ENCODE assay signal across 8 cellular contexts in the genomic region with DNA sequence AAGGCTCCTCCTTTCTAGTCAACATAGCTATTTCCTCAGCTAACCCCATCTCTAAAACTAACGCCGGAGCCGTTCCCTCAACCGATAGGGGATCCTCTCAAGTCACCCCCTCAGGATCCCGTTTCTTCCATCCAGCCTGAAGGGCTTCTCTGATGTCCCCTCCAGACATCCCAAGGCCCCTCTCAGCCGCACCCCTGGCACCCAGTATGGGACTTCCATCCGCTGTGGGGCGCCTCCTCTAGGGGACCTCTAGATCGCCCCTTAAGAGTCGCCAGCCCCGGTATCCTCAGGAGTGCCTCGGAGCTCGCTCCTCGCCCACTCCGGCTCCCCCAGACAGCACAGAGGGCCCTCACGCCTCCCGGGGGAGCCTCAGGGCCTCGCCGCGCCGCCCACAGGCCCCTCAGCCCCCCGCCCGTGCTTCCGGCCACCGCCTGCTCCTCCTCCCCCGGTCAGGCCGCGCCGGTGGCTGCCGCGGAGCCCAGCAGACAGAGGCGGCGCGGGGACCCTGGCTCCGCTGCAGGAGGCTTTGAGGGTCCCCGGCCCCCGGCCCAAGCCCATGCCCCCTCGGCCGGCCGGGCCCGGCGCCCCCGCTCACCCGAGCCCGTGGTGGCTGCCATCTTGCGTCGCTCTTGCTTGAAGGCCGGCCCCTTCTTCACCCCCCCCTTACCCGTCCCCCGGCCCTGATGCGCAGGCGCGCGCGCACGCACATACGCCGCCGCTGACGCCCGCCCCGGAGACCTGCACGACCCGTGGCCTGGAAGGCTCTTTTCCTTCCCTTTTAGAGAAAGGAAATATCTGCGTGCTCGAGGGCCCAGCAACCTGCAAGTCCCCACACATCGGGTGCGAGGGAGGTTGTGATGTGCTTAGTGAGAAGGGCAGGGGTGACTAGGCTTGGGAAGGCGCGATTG. TPM values are rescaled to one million over a fixed set of nuclear protein-coding genes. Genes with fewer than 3 reads are reported as not detected.
A peak's percentile ranks its signal among the peaks of the same experiment; 100 is the strongest.
DNase-seq lines count a peak whose midpoint lies in the region; ATAC-seq and TF ChIP-seq lines count a peak whose summit lies in the region.

A gene (minus strand): TSS at position 639 of the 908 bp plus-strand sequence. CDS start 22 bp downstream, at position 617.

- H3K27me3 Mint-ChIP-seq in T-helper 1 cell treated with Interleukin-12 subunit alpha and Interleukin-12 subunit beta and Interleukin-4 antibody, amounts not matched to agents 30 μg/mL and 1 μg/mL, for 36 hours (ENCODE audit: low read depth) = no peaks in the 10 kb centered on the region
- H3K27me3 Mint-ChIP-seq in progenitor cell of endocrine pancreas = no peaks in the 10 kb centered on the region

- intact Hi-C loops in heart right ventricle (cut with DNase I) = loop anchor here in 1 of 10 donors (10.0 kb wide), 1 partner anchor 352 kb away; no protein-coding TSS in a partner anchor

- H3K4me3 Mint-ChIP-seq in T-helper 1 cell treated with Interleukin-12 subunit alpha and Interleukin-12 subunit beta and Interleukin-4 antibody, amounts not matched to agents 30 μg/mL and 1 μg/mL, for 36 hours = peak within 1 kb of the TSS; percentile 99
- peak within 1 kb of the TSS; percentile 93 for H3K4me3 Mint-ChIP-seq in progenitor cell of endocrine pancreas (ENCODE audit: low read depth)

- peak; percentile 11 to 87 (median 72) for TF ChIP-seq POLR2A in upper lobe of left lung (IDR thresholded peaks at IDR 0.05)

- H3K4me3 ChIP-seq in heart right ventricle (peak within 1 kb of the TSS; percentile 73 to 99 (median 97)), upper lobe of left lung (peak within 1 kb of the TSS; percentile 79 to 91 (median 86))

- H3K9me3 Mint-ChIP-seq in T-helper 1 cell treated with Interleukin-12 subunit alpha and Interleukin-12 subunit beta and Interleukin-4 antibody, amounts not matched to agents 30 μg/mL and 1 μg/mL, for 36 hours = no peaks in the 10 kb centered on the region
- H3K9me3 Mint-ChIP-seq in progenitor cell of endocrine pancreas (ENCODE audit: low read depth) = no peaks in the 10 kb centered on the region

- 1% methylated on average over 67 to 70 of the region's 70 CpGs for WGBS in heart right ventricle, 2 donors
- WGBS in upper lobe of left lung, 2 donors = 0 to 1% methylated on average over 32 to 34 of the region's 70 CpGs

- ATAC-seq in HG02610 (IDR thresholded peaks at IDR 0.05; ENCODE audit: unreplicated experiment) (peak; percentile 36), heart right ventricle (peak; percentile 83 to 93 (median 88)), upper lobe of left lung (ENCODE audit: low FRiP score in 2 of 2) (peak; percentile 91 to 94)

- peaks cover 72% of the 10 kb centered on the region for H3K4me1 Mint-ChIP-seq in T-helper 1 cell treated with Interleukin-12 subunit alpha and Interleukin-12 subunit beta and Interleukin-4 antibody, amounts not matched to agents 30 μg/mL and 1 μg/mL, for 36 hours (ENCODE audit: low read depth)
- peaks cover 61% of the 10 kb centered on the region for H3K4me1 Mint-ChIP-seq in progenitor cell of endocrine pancreas (ENCODE audit: low read depth)

- in situ Hi-C loops in G401 (cut with HindIII; ENCODE audit: low sequenced_read_pairs) = no loop called here

- H3K4me1 ChIP-seq in heart right ventricle (peaks cover 24 to 78% (median 65%) of the 10 kb centered on the region in 9 donors), upper lobe of left lung (peaks cover 58 to 80% (median 66%) of the 10 kb centered on the region in 4 donors)

- peak in 8 of 9 donors; percentile 3 to 53 (median 35) for TF ChIP-seq CTCF in heart right ventricle (IDR thresholded peaks at IDR 0.05)
- peak; percentile 39 for TF ChIP-seq CTCF in progenitor cell of endocrine pancreas (IDR thresholded peaks at IDR 0.05; ENCODE audit: unreplicated experiment)
- TF ChIP-seq CTCF in upper lobe of left lung (IDR thresholded peaks at IDR 0.05) = peak in 5 of 6 experiments; percentile 23 to 37 (median 28)

- H3K27ac ChIP-seq in heart right ventricle (peak within 1 kb of the TSS; percentile 92 to 100 (median 98)), upper lobe of left lung (peak within 1 kb of the TSS; percentile 96 to 99 (median 96))

- peak; percentile 92 for DNase-seq in G401 (ENCODE audit: low spot score)
- DNase-seq in NCI-H146 treated with DMSO at 0.1 percent for 48 hours (lab: John Stamatoyannopoulos, UW; ENCODE audit: unreplicated experiment) = peak; percentile 77
- peak; percentile 77 for DNase-seq in amniotic epithelial cell (ENCODE audit: low read depth)
- peak; percentile 93 to 94 for DNase-seq in heart right ventricle
- DNase-seq in progenitor cell of endocrine pancreas (ENCODE audit: low spot score, unreplicated experiment) = peak; percentile 72
- DNase-seq in upper lobe of left lung = peak; percentile 96 to 98

- H3K36me3 ChIP-seq in heart right ventricle = peaks cover 0 to 9% (median 0%) of the 10 kb centered on the region in 9 donors
- peaks cover 0 to 2% (median 0%) of the 10 kb centered on the region in 4 donors for H3K36me3 ChIP-seq in upper lobe of left lung

- TF ChIP-seq EP300 in upper lobe of left lung (IDR thresholded peaks at IDR 0.05) = no peak

- no peaks in the 10 kb centered on the region for H3K27me3 ChIP-seq in heart right ventricle
- H3K27me3 ChIP-seq in upper lobe of left lung = no peaks in the 10 kb centered on the region

- peaks cover 15% of the 10 kb centered on the region for H3K36me3 Mint-ChIP-seq in T-helper 1 cell treated with Interleukin-12 subunit alpha and Interleukin-12 subunit beta and Interleukin-4 antibody, amounts not matched to agents 30 μg/mL and 1 μg/mL, for 36 hours (ENCODE audit: low read depth)
- peaks cover 1% of the 10 kb centered on the region for H3K36me3 Mint-ChIP-seq in progenitor cell of endocrine pancreas (ENCODE audit: insufficient read depth)

- H3K27ac Mint-ChIP-seq in T-helper 1 cell treated with Interleukin-12 subunit alpha and Interleukin-12 subunit beta and Interleukin-4 antibody, amounts not matched to agents 30 μg/mL and 1 μg/mL, for 36 hours = peak within 1 kb of the TSS; percentile 97
- peak within 1 kb of the TSS; percentile 99 for H3K27ac Mint-ChIP-seq in progenitor cell of endocrine pancreas

- H3K9me3 ChIP-seq in heart right ventricle (no peaks in the 10 kb centered on the region), upper lobe of left lung (no peaks in the 10 kb centered on the region)

RNA-seq across cellular contexts. Expression of the gene that starts here (rescaled TPM):
- total RNA-seq in G401 (2014; rRNA removed; shearing (Covaris generic)) = 33.0 and 40.9 TPM in 2 replicates
- total RNA-seq in heart right ventricle (100 to 1,000 TPM in 2 of 10 donors, 10 to 100 TPM in 8; 72.6 to 113 (median 90.2) TPM), progenitor cell of endocrine pancreas (150 and 157 TPM in 2 replicates), upper lobe of left lung (100 to 1,000 TPM in 1 of 6 donors, 10 to 100 TPM in 5; 50.3 to 116 (median 69.9) TPM)
- polyA plus RNA-seq in heart right ventricle = 10 to 100 TPM; 61.9 to 80.0 TPM

Comparison
In these comparisons a context has a peak if more than half of its experiments do, and no peak if none do; other contexts are left out.
1. Peak in every context shown above with its lines: DNase-seq, ATAC-seq, H3K4me3 ChIP-seq and H3K27ac ChIP-seq.
2. ATAC-seq: peak in every context shown above with its lines; median percentile 92 in upper lobe of left lung; 88 in heart right ventricle; 36 in HG02610.